ENCODE assay signal across 11 cellular contexts in genomic region chr1:45621501-45621836, GRCh38. TPM values are rescaled to one million over a fixed set of nuclear protein-coding genes. Genes with fewer than 3 reads are reported as not detected.
DNase-seq lines count a peak whose midpoint lies in the region; ATAC-seq and TF ChIP-seq lines count a peak whose summit lies in the region.
"Had no signal": no experiment of that assay in that cellular context is flagged by ENCODE, and none has a peak within 500 bp of the region (broad histone marks: within the 10 kb centered on the region; RNA-seq: fewer than 3 reads in every experiment).

No MANE protein-coding gene starts in this region.

- peak overlapping the region; percentile 63 for H3K27ac ChIP-seq in ectodermal cell (ENCODE audit: insufficient read depth, low read depth, low read length, poor library complexity, severe bottlenecking)
- H3K27ac ChIP-seq in prostate gland = peak overlapping the region in 1 of 2 donors; percentile 63
- no peak overlapping the region for H3K27ac ChIP-seq in CD8-positive, alpha-beta memory T cell (ENCODE audit: low read depth, low read length)

- POLR2A ChIA-PET in naive thymus-derived CD8-positive, alpha-beta T cell (lab: Charles Lee) = no interaction called here
- POLR2A ChIA-PET in CD8-positive, alpha-beta memory T cell (lab: Charles Lee) = no interaction called here

- peaks cover 40% of the 10 kb centered on the region for H3K36me3 Mint-ChIP-seq in stimulated activated naive CD8-positive, alpha-beta T cell treated with anti-CD3 and anti-CD28 coated beads, Interleukin-15, Interleukin-2, amounts not matched to agents 100 ng/mL and 50 ng/mL, for 24 hours (ENCODE audit: low read depth)
- H3K36me3 Mint-ChIP-seq in naive thymus-derived CD8-positive, alpha-beta T cell = peaks cover 0 to 51% (median 12%) of the 10 kb centered on the region in 3 donors
- H3K36me3 Mint-ChIP-seq in CD8-positive, alpha-beta memory T cell = peaks cover 0 to 70% (median 6%) of the 10 kb centered on the region in 3 donors

- ATAC-seq in stimulated activated naive CD8-positive, alpha-beta T cell treated with anti-CD3 and anti-CD28 coated beads, Interleukin-15, Interleukin-2, amounts not matched to agents 100 U/mL and 50 U/mL, for 24 hours = no peak
- ATAC-seq in naive thymus-derived CD8-positive, alpha-beta T cell = peak in 1 of 2 donors; percentile 13

- H3K9me3 ChIP-seq in ectodermal cell (ENCODE audit: control insufficient read depth, low read length) (no peaks in the 10 kb centered on the region), prostate gland (no peaks in the 10 kb centered on the region)
- no peaks in the 10 kb centered on the region for H3K9me3 ChIP-seq in CD8-positive, alpha-beta memory T cell (ENCODE audit: low read length)

- H3K4me3 Mint-ChIP-seq in stimulated activated naive CD8-positive, alpha-beta T cell treated with anti-CD3 and anti-CD28 coated beads, Interleukin-15, Interleukin-2, amounts not matched to agents 100 ng/mL and 50 ng/mL, for 24 hours = no peak overlapping the region
- no peak overlapping the region for H3K4me3 Mint-ChIP-seq in naive thymus-derived CD8-positive, alpha-beta T cell
- no peak overlapping the region for H3K4me3 Mint-ChIP-seq in CD8-positive, alpha-beta memory T cell

- no peaks in the 10 kb centered on the region for H3K27me3 Mint-ChIP-seq in stimulated activated naive CD8-positive, alpha-beta T cell treated with anti-CD3 and anti-CD28 coated beads, Interleukin-15, Interleukin-2, amounts not matched to agents 100 ng/mL and 50 ng/mL, for 24 hours
- H3K27me3 Mint-ChIP-seq in naive thymus-derived CD8-positive, alpha-beta T cell = no peaks in the 10 kb centered on the region
- H3K27me3 Mint-ChIP-seq in CD8-positive, alpha-beta memory T cell = no peaks in the 10 kb centered on the region

- H3K4me3 ChIP-seq in ectodermal cell (ENCODE audit: insufficient read depth, low read depth, low read length) (no peak overlapping the region), prostate gland (no peak overlapping the region)
- H3K4me3 ChIP-seq in CD8-positive, alpha-beta memory T cell (ENCODE audit: low read length) = no peak overlapping the region

- TF ChIP-seq CTCF in prostate gland (IDR thresholded peaks at IDR 0.05) = no peak

- peaks cover 4% of the 10 kb centered on the region for H3K4me1 Mint-ChIP-seq in stimulated activated naive CD8-positive, alpha-beta T cell treated with anti-CD3 and anti-CD28 coated beads, Interleukin-15, Interleukin-2, amounts not matched to agents 100 ng/mL and 50 ng/mL, for 24 hours (ENCODE audit: low read depth)
- peaks cover 5 to 15% (median 11%) of the 10 kb centered on the region in 4 donors for H3K4me1 Mint-ChIP-seq in naive thymus-derived CD8-positive, alpha-beta T cell
- no peaks in the 10 kb centered on the region for H3K4me1 Mint-ChIP-seq in CD8-positive, alpha-beta memory T cell

- H3K27me3 ChIP-seq in ectodermal cell (ENCODE audit: control insufficient read depth, insufficient read depth, low read length, poor library complexity, severe bottlenecking) (no peaks in the 10 kb centered on the region), prostate gland (replicated peaks; ENCODE audit: insufficient read depth) (no peaks in the 10 kb centered on the region)
- no peaks in the 10 kb centered on the region for H3K27me3 ChIP-seq in CD8-positive, alpha-beta memory T cell (ENCODE audit: insufficient read depth, low read length, poor library complexity, severe bottlenecking)

- TF ChIP-seq POLR2A in prostate gland (IDR thresholded peaks at IDR 0.05) = no peak

- no peak for DNase-seq in stimulated activated naive CD8-positive, alpha-beta T cell treated with anti-CD3 and anti-CD28 coated beads, Interleukin-15, Interleukin-2, amounts not matched to agents 100 U/mL and 50 U/mL, for 24 hours
- DNase-seq in naive thymus-derived CD8-positive, alpha-beta T cell = no peak
- DNase-seq in prostate gland (ENCODE audit: low spot score) (no peak), COR-L47 (lab: John Stamatoyannopoulos, UW) (no peak), activated gamma-delta T cell (lab: John Stamatoyannopoulos, UW) (no peak)
- DNase-seq in CD8-positive, alpha-beta memory T cell = no peak
- DNase-seq: activated naive CD4-positive, alpha-beta T cell treated with anti-CD3 and anti-CD28 coated beads, Interleukin-2, amount 50 U/mL, for 16 hours; C1 segment of cervical spinal cord; NCI-H1105 had no signal

- CTCF ChIA-PET in CD8-positive, alpha-beta memory T cell (lab: Charles Lee) = interaction anchor here (1.2 kb wide), 1 partner anchor 493 kb away, joined by 3 read pairs; no protein-coding TSS in a partner anchor

- H3K9me3 Mint-ChIP-seq in stimulated activated naive CD8-positive, alpha-beta T cell treated with anti-CD3 and anti-CD28 coated beads, Interleukin-15, Interleukin-2, amounts not matched to agents 100 ng/mL and 50 ng/mL, for 24 hours = no peaks in the 10 kb centered on the region
- no peaks in the 10 kb centered on the region for H3K9me3 Mint-ChIP-seq in naive thymus-derived CD8-positive, alpha-beta T cell
- no peaks in the 10 kb centered on the region for H3K9me3 Mint-ChIP-seq in CD8-positive, alpha-beta memory T cell

- intact Hi-C loops in prostate gland (cut with DNase I) = no loop called here

- peak overlapping the region; percentile 16 for H3K27ac Mint-ChIP-seq in stimulated activated naive CD8-positive, alpha-beta T cell treated with anti-CD3 and anti-CD28 coated beads, Interleukin-15, Interleukin-2, amounts not matched to agents 100 ng/mL and 50 ng/mL, for 24 hours
- peak overlapping the region in 6 of 10 donors; percentile 7 to 71 (median 36) for H3K27ac Mint-ChIP-seq in naive thymus-derived CD8-positive, alpha-beta T cell
- peak overlapping the region in 4 of 8 donors; percentile 5 to 87 (median 24) for H3K27ac Mint-ChIP-seq in CD8-positive, alpha-beta memory T cell

- H3K4me1 ChIP-seq in ectodermal cell (ENCODE audit: control insufficient read depth, insufficient read depth, low read length) (no peaks in the 10 kb centered on the region), prostate gland (replicated peaks) (no peaks in the 10 kb centered on the region)
- H3K4me1 ChIP-seq in CD8-positive, alpha-beta memory T cell (ENCODE audit: insufficient read depth, low read length) = no peaks in the 10 kb centered on the region

- WGBS in ectodermal cell, 2 experiments = 90 to 99% methylated on average over 3 of the region's 3 CpGs
- 51% methylated on average over 3 of the region's 3 CpGs for WGBS in prostate gland

- H3K36me3 ChIP-seq in ectodermal cell (ENCODE audit: control insufficient read depth, insufficient read depth, low read length) = peaks cover 23% of the 10 kb centered on the region
- peaks cover 4 to 10% of the 10 kb centered on the region in 2 donors for H3K36me3 ChIP-seq in prostate gland
- H3K36me3 ChIP-seq in CD8-positive, alpha-beta memory T cell (ENCODE audit: insufficient read depth, low read length) = peaks cover 3% of the 10 kb centered on the region

RNA-seq across cellular contexts. Expression of gene CCDC17, which starts 2.4 kb away (rescaled TPM):
- 2.1 TPM for polyA plus RNA-seq in ectodermal cell (2013, experiment 1 of 4)
- 1.00 TPM for polyA plus RNA-seq in ectodermal cell (2013, experiment 2 of 4)
- polyA plus RNA-seq in ectodermal cell (2013, experiment 3 of 4) = 1.1 TPM
- 1.6 TPM for polyA plus RNA-seq in ectodermal cell (2013, experiment 4 of 4)
- 1 to 10 TPM; 9.2 to 9.4 TPM for total RNA-seq in naive thymus-derived CD8-positive, alpha-beta T cell
- under 1 TPM in 1 of 3 donors, not detected in 2; 0.43 TPM for polyA plus RNA-seq in naive thymus-derived CD8-positive, alpha-beta T cell
- total RNA-seq in prostate gland = 1 to 10 TPM; 1.3 to 3.8 TPM
- total RNA-seq in CD8-positive, alpha-beta memory T cell = 1 to 10 TPM; 1.4 TPM
- polyA plus RNA-seq in CD8-positive, alpha-beta memory T cell = 0.13 TPM

RNA-seq across cellular contexts. Expression of gene NASP, which starts 37.6 kb away (rescaled TPM):
- 754 TPM for polyA plus RNA-seq in ectodermal cell (2013, experiment 1 of 4)
- 747 TPM for polyA plus RNA-seq in ectodermal cell (2013, experiment 2 of 4)
- polyA plus RNA-seq in ectodermal cell (2013, experiment 3 of 4) = 491 TPM
- 525 TPM for polyA plus RNA-seq in ectodermal cell (2013, experiment 4 of 4)
- total RNA-seq in naive thymus-derived CD8-positive, alpha-beta T cell = 10 to 100 TPM; 72.7 to 73.2 TPM
- 10 to 100 TPM; 72.5 to 89.3 (median 84.0) TPM for polyA plus RNA-seq in naive thymus-derived CD8-positive, alpha-beta T cell
- 100 to 1,000 TPM in 1 of 2 donors, 10 to 100 TPM in 1; 66.5 to 115 TPM for total RNA-seq in prostate gland
- total RNA-seq in CD8-positive, alpha-beta memory T cell = 100 to 1,000 TPM; 212 to 219 TPM
- polyA plus RNA-seq in CD8-positive, alpha-beta memory T cell = 79.9 TPM
